Comparison of ENCODE assay signal across 16 cellular contexts in genomic region chr4:150212927-150213326, GRCh38.
DNase-seq lines count a peak whose midpoint lies in the region; ATAC-seq and TF ChIP-seq lines count a peak whose summit lies in the region.
"Had no signal": no experiment of that assay in that cellular context is flagged by ENCODE, and none has a peak within 500 bp of the region (broad histone marks: within the 10 kb centered on the region; RNA-seq: fewer than 3 reads in every experiment).

No MANE protein-coding gene starts in this region.

- POLR2A ChIA-PET in CD4-positive, alpha-beta T cell (lab: Charles Lee): no interaction called here

- DNase-seq in G401 (ENCODE audit: low spot score) (peak; percentile 98), NAMALWA (ENCODE audit: low spot score) (peak; percentile 7), epithelial cell of prostate (ENCODE audit: low read depth, low spot score) (peak; percentile 91), inferior parietal cortex (ENCODE audit: extremely low spot score) (no peak), T1000 (lab: John Stamatoyannopoulos, UW) (no peak)
- DNase-seq in CD4-positive, alpha-beta T cell: no peak
- DNase-seq: ACHN; activated CD8-positive, alpha-beta memory T cell treated with anti-CD3 and anti-CD28 coated beads, Interleukin-2, amount 50 U/mL, for 48 hours; effector CD8-positive, alpha-beta T cell; NCI-H2081 treated with DMSO at 0.1 percent for 48 hours; testis had no signal

- no peaks in the 10 kb centered on the region for H3K9me3 Mint-ChIP-seq in CD4-positive, alpha-beta T cell
- H3K9me3 Mint-ChIP-seq: activated naive CD4-positive, alpha-beta T cell treated with anti-CD3 and anti-CD28 coated beads, Interleukin-2, amount 50 U/mL, for 72 hours; mesothelial cell of epicardium had no signal

- intact Hi-C loops in CD4-positive, alpha-beta T cell (cut with DNase I, micrococcal nuclease): no loop called here

- no peak for TF ChIP-seq CTCF in CD4-positive, alpha-beta T cell (IDR thresholded peaks at IDR 0.05)

- in situ Hi-C loops in G401 (cut with HindIII; ENCODE audit: low sequenced_read_pairs): no loop called here

- no peaks in the 10 kb centered on the region for H3K36me3 Mint-ChIP-seq in CD4-positive, alpha-beta T cell (ENCODE audit: low read depth)
- H3K36me3 Mint-ChIP-seq: activated naive CD4-positive, alpha-beta T cell treated with anti-CD3 and anti-CD28 coated beads, Interleukin-2, amount 50 U/mL, for 72 hours had no signal

- H3K27ac Mint-ChIP-seq in CD4-positive, alpha-beta T cell: no peak overlapping the region
- H3K27ac Mint-ChIP-seq: activated naive CD4-positive, alpha-beta T cell treated with anti-CD3 and anti-CD28 coated beads, Interleukin-2, amount 50 U/mL, for 72 hours had no signal

- H3K27me3 Mint-ChIP-seq in CD4-positive, alpha-beta T cell: no peaks in the 10 kb centered on the region

- H3K27ac ChIP-seq in epithelial cell of prostate: peak overlapping the region; percentile 16
- H3K27ac ChIP-seq in CD4-positive, alpha-beta T cell (ENCODE audit: low read depth, low read length): no peak overlapping the region
- H3K27ac ChIP-seq: breast epithelium, testis had no signal

- no peak overlapping the region for H3K4me3 Mint-ChIP-seq in CD4-positive, alpha-beta T cell
- H3K4me3 Mint-ChIP-seq: mesothelial cell of epicardium had no signal

- no peaks in the 10 kb centered on the region for H3K4me1 Mint-ChIP-seq in CD4-positive, alpha-beta T cell (ENCODE audit: low read depth)

- ATAC-seq in GM21576 (IDR thresholded peaks at IDR 0.05; ENCODE audit: unreplicated experiment) (peak; percentile 58), SK-N-SH treated with all-trans-retinoic acid at 6 μM for 48 hours (no peak)
- no peak for ATAC-seq in CD4-positive, alpha-beta T cell (ENCODE audit: poor library complexity)

- CTCF ChIA-PET in CD4-positive, alpha-beta T cell (lab: Charles Lee): no interaction called here

- H3K9me3 ChIP-seq in CD4-positive, alpha-beta T cell (ENCODE audit: control insufficient read depth, low read length): no peaks in the 10 kb centered on the region
- H3K9me3 ChIP-seq: breast epithelium, testis had no signal

- no peaks in the 10 kb centered on the region for H3K27me3 ChIP-seq in CD4-positive, alpha-beta T cell (ENCODE audit: control insufficient read depth, insufficient read depth, low read length)
- H3K27me3 ChIP-seq: breast epithelium, testis had no signal

TF ChIP-seq in SK-N-SH treated with all-trans-retinoic acid at 6 μM for 48 hours, 23 proteins besides CTCF, POLR2A, EP300 and RAD21:
- TF ChIP-seq ZC3H10 (CRISPR knock-in tag; IDR thresholded peaks at IDR 0.05) (no peak), ISL1 (CRISPR knock-in tag; IDR thresholded peaks at IDR 0.05) (no peak), TSHZ2 (CRISPR knock-in tag; IDR thresholded peaks at IDR 0.05) (no peak), SNAI2 (CRISPR knock-in tag; IDR thresholded peaks at IDR 0.05) (no peak), BACH2 (CRISPR knock-in tag; IDR thresholded peaks at IDR 0.05; ENCODE audit: borderline replicate concordance) (no peak), TCF4 (CRISPR knock-in tag; IDR thresholded peaks at IDR 0.05; ENCODE audit: borderline replicate concordance) (no peak)

Comparison
In these comparisons a context has a peak if more than half of its experiments do, and no peak if none do; other contexts are left out.
1. DNase-seq: peak in G401 (single experiment), NAMALWA (single experiment) and epithelial cell of prostate (single experiment); none in inferior parietal cortex (single experiment), CD4-positive, alpha-beta T cell (0 of 10) and T1000 (single experiment).